8 cellular contexts compared by ENCODE assay signal in genomic region chr3:129606522-129607390, GRCh38. TPM values are rescaled to one million over a fixed set of nuclear protein-coding genes. Genes with fewer than 3 reads are reported as not detected.
DNase-seq lines count a peak whose midpoint lies in the region; ATAC-seq and TF ChIP-seq lines count a peak whose summit lies in the region.

TSS of gene PLXND1 (minus strand) at chr3:129606676. CDS start at chr3:129606639, 37 bp downstream.

- peaks cover 2% of the 10 kb centered on the region for H3K36me3 Mint-ChIP-seq in activated CD4-positive, alpha-beta memory T cell treated with anti-CD3 and anti-CD28 coated beads for 36 hours
- H3K36me3 Mint-ChIP-seq in endodermal cell (ENCODE audit: low read depth) = peaks cover under 1% of the 10 kb centered on the region
- H3K36me3 Mint-ChIP-seq in stimulated activated naive B cell treated with anti-CD40 and anti-IgM and Interleukin-4, amounts not matched to agents 10 μg/mL and 1 μg/mL and 100 μg/mL, for 72 hours = peaks cover 2 to 9% of the 10 kb centered on the region in 2 donors

- no peak within 1 kb of the TSS for H3K27ac Mint-ChIP-seq in activated CD4-positive, alpha-beta memory T cell treated with anti-CD3 and anti-CD28 coated beads for 36 hours
- peak within 1 kb of the TSS; percentile 86 for H3K27ac Mint-ChIP-seq in endodermal cell
- H3K27ac Mint-ChIP-seq in stimulated activated naive B cell treated with anti-CD40 and anti-IgM and Interleukin-4, amounts not matched to agents 10 μg/mL and 1 μg/mL and 100 μg/mL, for 72 hours = peak within 1 kb of the TSS; percentile 93

- H3K27ac ChIP-seq in endodermal cell (ENCODE audit: low read depth, low read length) = peak within 1 kb of the TSS; percentile 29

- no peak for TF ChIP-seq CTCF in endodermal cell (conservative IDR thresholded peaks at IDR 0.05)

- peaks cover 7% of the 10 kb centered on the region for H3K4me1 ChIP-seq in endodermal cell (ENCODE audit: control insufficient read depth, insufficient read depth, low read length)

- H3K9me3 Mint-ChIP-seq in activated CD4-positive, alpha-beta memory T cell treated with anti-CD3 and anti-CD28 coated beads for 36 hours = no peaks in the 10 kb centered on the region
- H3K9me3 Mint-ChIP-seq in endodermal cell = no peaks in the 10 kb centered on the region
- H3K9me3 Mint-ChIP-seq in stimulated activated naive B cell treated with anti-CD40 and anti-IgM and Interleukin-4, amounts not matched to agents 10 μg/mL and 1 μg/mL and 100 μg/mL, for 72 hours = no peaks in the 10 kb centered on the region

- H3K36me3 ChIP-seq in endodermal cell (ENCODE audit: control insufficient read depth, insufficient read depth, low read length) = no peaks in the 10 kb centered on the region

- DNase-seq in NCI-H1417 (lab: John Stamatoyannopoulos, UW) (peak; percentile 13 to 94 (median 92)), NCI-H1417 treated with DMSO at 0.1 percent for 48 hours (lab: John Stamatoyannopoulos, UW) (no peak), NCI-H1694 treated with DMSO at 0.1 percent for 48 hours (lab: John Stamatoyannopoulos, UW) (peak; percentile 76), endodermal cell (peak; percentile 91), lung microvascular endothelial cell (ENCODE audit: low read depth in 2 of 2) (peak; percentile 75 to 80), cerebellar cortex (ENCODE audit: low spot score) (no peak)
- DNase-seq in activated CD4-positive, alpha-beta memory T cell treated with anti-CD3 and anti-CD28 coated beads for 36 hours = peak; percentile 46
- DNase-seq in stimulated activated naive B cell treated with anti-CD40 and anti-IgM and Interleukin-4, amounts not matched to agents 10 μg/mL and 1 μg/mL and 100 μg/mL, for 72 hours = no peak

- peaks cover 12% of the 10 kb centered on the region for H3K4me1 Mint-ChIP-seq in activated CD4-positive, alpha-beta memory T cell treated with anti-CD3 and anti-CD28 coated beads for 36 hours (ENCODE audit: low read depth)
- H3K4me1 Mint-ChIP-seq in endodermal cell = peaks cover 46% of the 10 kb centered on the region
- peaks cover 12 to 15% of the 10 kb centered on the region in 2 donors for H3K4me1 Mint-ChIP-seq in stimulated activated naive B cell treated with anti-CD40 and anti-IgM and Interleukin-4, amounts not matched to agents 10 μg/mL and 1 μg/mL and 100 μg/mL, for 72 hours

- peak; percentile 39 to 40 for ATAC-seq in stimulated activated naive B cell treated with anti-CD40 and anti-IgM and Interleukin-4, amounts not matched to agents 10 μg/mL and 1 μg/mL and 100 μg/mL, for 72 hours (replicated peaks)

- H3K9me3 ChIP-seq in endodermal cell (ENCODE audit: control insufficient read depth, low read length) = no peaks in the 10 kb centered on the region

- H3K4me3 ChIP-seq in endodermal cell (ENCODE audit: low read length) = peak within 1 kb of the TSS; percentile 76

- intact Hi-C loops in activated CD4-positive, alpha-beta memory T cell treated with anti-CD3 and anti-CD28 coated beads for 36 hours (cut with micrococcal nuclease) = loop anchor here (5.0 kb wide), 2 partner anchors 164 to 224 kb away; partner anchors contain the start of gene IFT122

- peak within 1 kb of the TSS; percentile 76 for H3K4me3 Mint-ChIP-seq in activated CD4-positive, alpha-beta memory T cell treated with anti-CD3 and anti-CD28 coated beads for 36 hours
- peak within 1 kb of the TSS; percentile 77 for H3K4me3 Mint-ChIP-seq in endodermal cell
- peak within 1 kb of the TSS; percentile 89 to 93 for H3K4me3 Mint-ChIP-seq in stimulated activated naive B cell treated with anti-CD40 and anti-IgM and Interleukin-4, amounts not matched to agents 10 μg/mL and 1 μg/mL and 100 μg/mL, for 72 hours

- no peak within 1 kb of the TSS for H3K9ac ChIP-seq in endodermal cell (ENCODE audit: extremely low read depth, low read length, poor library complexity, severe bottlenecking)

- peaks cover 20% of the 10 kb centered on the region for H3K27me3 ChIP-seq in endodermal cell (ENCODE audit: control insufficient read depth, insufficient read depth, low read length, poor library complexity, severe bottlenecking)

- CTCF ChIA-PET in activated CD4-positive, alpha-beta memory T cell treated with anti-CD3 and anti-CD28 coated beads for 36 hours (lab: Charles Lee) = no interaction called here

- 1 to 3% methylated on average over 32 to 112 of the region's 115 CpGs for WGBS in endodermal cell (ENCODE audit: insufficient coverage in 1 of 2, insufficient read length in 1 of 2), 2 experiments

- POLR2A ChIA-PET in activated CD4-positive, alpha-beta memory T cell treated with anti-CD3 and anti-CD28 coated beads for 36 hours (lab: Charles Lee) = no interaction called here

- H3K27me3 Mint-ChIP-seq in activated CD4-positive, alpha-beta memory T cell treated with anti-CD3 and anti-CD28 coated beads for 36 hours = peaks cover 14% of the 10 kb centered on the region
- peaks cover 17% of the 10 kb centered on the region for H3K27me3 Mint-ChIP-seq in endodermal cell (ENCODE audit: insufficient read depth)
- peaks cover 48 to 55% of the 10 kb centered on the region in 2 donors for H3K27me3 Mint-ChIP-seq in stimulated activated naive B cell treated with anti-CD40 and anti-IgM and Interleukin-4, amounts not matched to agents 10 μg/mL and 1 μg/mL and 100 μg/mL, for 72 hours

RNA-seq across cellular contexts. Expression of gene PLXND1, which starts in this region (rescaled TPM):
- total RNA-seq in activated CD4-positive, alpha-beta memory T cell treated with anti-CD3 and anti-CD28 coated beads for 36 hours = 1 to 10 TPM; 7.2 to 8.6 TPM
- total RNA-seq in endodermal cell = 10 to 100 TPM; 73.1 to 83.2 TPM
- polyA plus RNA-seq in endodermal cell (2013, experiment 1 of 2) = 58.8 TPM
- 68.1 TPM for polyA plus RNA-seq in endodermal cell (2013, experiment 2 of 2)
- 131 and 262 TPM in 2 replicates for total RNA-seq in lung microvascular endothelial cell

Comparison
In these comparisons a context has a peak if more than half of its experiments do, and no peak if none do; other contexts are left out.
1. RNA of gene PLXND1 (total RNA-seq): 131 to 262 TPM in lung microvascular endothelial cell and 73.1 to 83.2 TPM in endodermal cell; 7.2 to 8.6 TPM in activated CD4-positive, alpha-beta memory T cell treated with anti-CD3 and anti-CD28 coated beads for 36 hours; every median in the first group is over 4 times any median in the second.
2. DNase-seq: peak in NCI-H1417 (3 of 3), NCI-H1694 treated with DMSO at 0.1 percent for 48 hours (single experiment), activated CD4-positive, alpha-beta memory T cell treated with anti-CD3 and anti-CD28 coated beads for 36 hours (single experiment), endodermal cell (single experiment) and lung microvascular endothelial cell (2 of 2); none in NCI-H1417 treated with DMSO at 0.1 percent for 48 hours (single experiment), stimulated activated naive B cell treated with anti-CD40 and anti-IgM and Interleukin-4, amounts not matched to agents 10 μg/mL and 1 μg/mL and 100 μg/mL, for 72 hours (single experiment) and cerebellar cortex (single experiment).
3. Peak in every context shown above with its lines, with median percentiles within 50 percentile points of each other: H3K4me3 Mint-ChIP-seq.